ENCODE assay signal across 8 cellular contexts in genomic region chr3:101379695-101380376, GRCh38. TPM values are rescaled to one million over a fixed set of nuclear protein-coding genes. Genes with fewer than 3 reads are reported as not detected.
DNase-seq lines count a peak whose midpoint lies in the region; ATAC-seq and TF ChIP-seq lines count a peak whose summit lies in the region.

No MANE protein-coding gene starts in this region.

- H3K27me3 ChIP-seq in right cardiac atrium (ENCODE audit: control insufficient read depth, insufficient read depth) (no peaks in the 10 kb centered on the region), PC-9 (ENCODE audit: insufficient read depth, low read depth) (no peaks in the 10 kb centered on the region)

- H3K4me3 Mint-ChIP-seq in naive thymus-derived CD8-positive, alpha-beta T cell = peak overlapping the region; percentile 30 to 73 (median 55)

- POLR2A ChIA-PET in naive thymus-derived CD8-positive, alpha-beta T cell (lab: Charles Lee) = no interaction called here
- POLR2A ChIA-PET in PC-9 (lab: Charles Lee; ENCODE audit: unreplicated experiment) = no interaction called here

- H3K9me3 ChIP-seq in right cardiac atrium (ENCODE audit: control insufficient read depth, low read length) (no peaks in the 10 kb centered on the region), PC-9 (ENCODE audit: insufficient read depth, low read depth) (peaks cover 3% of the 10 kb centered on the region)

- H3K27ac ChIP-seq in right cardiac atrium (ENCODE audit: low read length) = no peak overlapping the region
- H3K27ac ChIP-seq in PC-9 = no peak overlapping the region

- H3K4me3 ChIP-seq in right cardiac atrium (ENCODE audit: low read length) (no peak overlapping the region), PC-9 (no peak overlapping the region)

- no peaks in the 10 kb centered on the region for H3K9me2 ChIP-seq in PC-9 (ENCODE audit: insufficient read depth)

- no peaks in the 10 kb centered on the region for H3K79me2 ChIP-seq in PC-9 (ENCODE audit: low read depth)

- peaks cover 20 to 53% (median 49%) of the 10 kb centered on the region in 4 donors for H3K4me1 Mint-ChIP-seq in naive thymus-derived CD8-positive, alpha-beta T cell

- H3F3A ChIP-seq in PC-9 (ENCODE audit: insufficient read depth, low read depth) = no peaks in the 10 kb centered on the region

- H3K27ac Mint-ChIP-seq in naive thymus-derived CD8-positive, alpha-beta T cell = peak overlapping the region; percentile 28 to 81 (median 70)

- peaks cover 2% of the 10 kb centered on the region for H3K4me1 ChIP-seq in right cardiac atrium (ENCODE audit: control insufficient read depth, insufficient read depth, low read length)
- no peaks in the 10 kb centered on the region for H3K4me1 ChIP-seq in PC-9 (replicated peaks; ENCODE audit: insufficient read depth)

- no TSS peak for BruUV-seq in PC-9 (replicated peaks; lab: Mats Ljungman, UMichigan)

- WGBS in right cardiac atrium = 88% methylated on average over 1 of the region's 1 CpG

- no peak overlapping the region for H2AFZ ChIP-seq in PC-9

- intact Hi-C loops in right cardiac atrium (cut with DNase I) (loop anchor here in 2 of 4 donors (10.0 kb wide), 1 partner anchor 145 kb away; no protein-coding TSS in a partner anchor), PC-9 (cut with micrococcal nuclease; ENCODE audit: unreplicated experiment) (loop anchor here (5.0 to 10.0 kb wide), 2 partner anchors 185 to 643 kb away; no protein-coding TSS in a partner anchor)

- no peaks in the 10 kb centered on the region for H3K36me3 ChIP-seq in PC-9 (ENCODE audit: low read depth)

- no peak overlapping the region for H3K4me2 ChIP-seq in PC-9

- H3K9me3 Mint-ChIP-seq in naive thymus-derived CD8-positive, alpha-beta T cell = no peaks in the 10 kb centered on the region

- CTCF ChIA-PET in PC-9 (lab: Charles Lee) = no interaction called here

- DNase-seq in M059J (ENCODE audit: low read depth) (peak; percentile 9), right cardiac atrium (no peak), hypothalamus (lab: John Stamatoyannopoulos, UW) (no peak), PC-9 (no peak)
- peak in 2 of 10 donors; percentile 17 to 23 for DNase-seq in naive thymus-derived CD8-positive, alpha-beta T cell
- no peak for DNase-seq in activated CD4-positive, alpha-beta T cell treated with anti-CD3 and anti-CD28 coated beads for 1 hour

- H4K20me1 ChIP-seq in PC-9 (ENCODE audit: insufficient read depth) = no peaks in the 10 kb centered on the region

- TF ChIP-seq CTCF in PC-9 (conservative IDR thresholded peaks at IDR 0.05) = no peak

- ATAC-seq in GM18873 (IDR thresholded peaks at IDR 0.05; ENCODE audit: low FRiP score, unreplicated experiment) = peak; percentile 97
- peak; percentile 97 for ATAC-seq in HG02588 (IDR thresholded peaks at IDR 0.05; ENCODE audit: unreplicated experiment)
- peak; percentile 65 to 79 for ATAC-seq in naive thymus-derived CD8-positive, alpha-beta T cell
- ATAC-seq in right cardiac atrium = no peak

- no peaks in the 10 kb centered on the region for H3K27me3 Mint-ChIP-seq in naive thymus-derived CD8-positive, alpha-beta T cell

- peaks cover 0 to 8% (median 8%) of the 10 kb centered on the region in 3 donors for H3K36me3 Mint-ChIP-seq in naive thymus-derived CD8-positive, alpha-beta T cell

RNA-seq across cellular contexts. Expression of gene IMPG2, which starts 59.5 kb away (rescaled TPM):
- total RNA-seq in M059J (2014; rRNA removed; shearing (Covaris generic)) = under 0.01 TPM in 2 replicates
- 1 to 10 TPM in 1 of 2 experiments, under 1 TPM in 1; 0.96 to 1.1 TPM for total RNA-seq in naive thymus-derived CD8-positive, alpha-beta T cell
- polyA plus RNA-seq in naive thymus-derived CD8-positive, alpha-beta T cell = under 1 TPM in 1 of 3 donors, not detected in 2; 0.09 TPM
- total RNA-seq in right cardiac atrium (under 1 TPM; 0.35 to 0.49 (median 0.39) TPM), PC-9 (2021) (0.05 and 0.11 TPM in 2 replicates)
- 0.05 TPM for polyA plus RNA-seq in right cardiac atrium

Comparison
In these comparisons a context has a peak if more than half of its experiments do, and no peak if none do; other contexts are left out.
1. ATAC-seq: peak in GM18873 (single experiment), HG02588 (single experiment) and naive thymus-derived CD8-positive, alpha-beta T cell (2 of 2); none in right cardiac atrium (0 of 2).